ENCODE assay signal across 1 cellular context in genomic region chr7:2019693-2020511, GRCh38.
TF ChIP-seq lines count a peak whose summit lies in the region.

No MANE protein-coding gene starts in this region.

TF ChIP-seq in GM12878, 131 proteins besides CTCF, POLR2A, EP300 and RAD21 (continued from another document):
- no peak for TF ChIP-seq ATF2 (IDR thresholded peaks at IDR 0.05; ENCODE audit: low read length)
- TF ChIP-seq CREM (IDR thresholded peaks at IDR 0.05; ENCODE audit: low read depth), result peak; percentile 81
- TF ChIP-seq ZZZ3 (IDR thresholded peaks at IDR 0.05; ENCODE audit: control insufficient read depth, insufficient read length, low read depth), result no peak
- TF ChIP-seq NFIC (IDR thresholded peaks at IDR 0.05; ENCODE audit: low read depth, low read length), result no peak
- TF ChIP-seq MEF2A (IDR thresholded peaks at IDR 0.05; ENCODE audit: insufficient read depth, low read depth, low read length), result no peak
